ENCODE assay signal across 8 cellular contexts in the genomic region with DNA sequence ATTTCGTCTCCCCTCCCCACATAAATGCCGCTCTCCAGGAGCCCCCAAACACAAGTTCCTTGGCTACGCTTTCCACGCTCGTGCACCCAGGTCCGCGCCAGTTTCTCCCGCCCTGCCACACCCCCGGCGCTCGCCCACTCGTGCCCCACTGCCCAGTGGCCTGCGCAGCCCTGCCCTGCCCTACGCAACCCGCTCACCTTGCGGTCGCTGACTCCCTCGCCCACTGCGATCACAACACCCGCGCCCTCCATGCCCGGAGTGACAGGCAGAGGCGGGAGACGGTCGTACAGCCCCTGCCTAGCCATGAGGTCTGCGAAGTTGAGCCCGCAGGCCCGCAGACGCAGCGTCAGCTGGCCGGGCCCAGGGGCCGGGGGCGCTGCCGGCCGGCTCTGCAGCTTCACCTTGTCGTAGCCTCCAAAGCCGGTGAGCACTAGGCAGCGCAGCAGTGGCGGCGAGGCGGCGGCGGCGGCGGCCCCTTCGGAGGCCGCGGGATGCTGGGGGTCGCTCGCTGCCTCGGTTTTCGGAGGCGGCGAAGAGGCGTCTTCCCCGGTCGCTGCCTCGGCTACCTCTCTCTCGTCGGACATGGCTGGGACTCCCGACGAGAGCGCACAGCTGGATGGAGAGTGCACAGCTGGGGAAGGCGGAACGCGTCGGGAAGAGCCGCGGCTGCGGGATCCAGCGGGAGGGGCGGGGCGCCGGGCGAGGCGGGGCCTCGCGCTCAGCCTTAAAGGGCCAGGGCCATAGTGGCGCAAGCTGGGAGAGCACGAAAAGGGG. TPM values are rescaled to one million over a fixed set of nuclear protein-coding genes. Genes with fewer than 3 reads are reported as not detected.
DNase-seq lines count a peak whose midpoint lies in the region; ATAC-seq and TF ChIP-seq lines count a peak whose summit lies in the region.

TSS of gene VAT1 (minus strand) at position 647 of the 774 bp plus-strand sequence. CDS start at position 584, 63 bp downstream.

- no peaks in the 10 kb centered on the region for H3K27me3 ChIP-seq in HCT116 (ENCODE audit: insufficient read depth, low read length)

- BruUV-seq in HCT116 (replicated peaks; lab: Mats Ljungman, UMichigan): no TSS peak

- DNase-seq in HCT116 (ENCODE audit: low read depth, low spot score) (peak; percentile 46), NCI-H526 (lab: John Stamatoyannopoulos, UW) (peak; percentile 63 to 89), dermis blood vessel endothelial cell (peak; percentile 82), left lobe of liver (ENCODE audit: low spot score) (peak; percentile 81)
- DNase-seq in activated CD4-positive, alpha-beta T cell treated with anti-CD3 and anti-CD28 coated beads, Interleukin-2, amount 50 U/mL, for 1 hour: peak; percentile 55
- DNase-seq in stimulated activated CD4-positive, alpha-beta T cell treated with anti-CD3 and anti-CD28 coated beads, Interleukin-2, amount 100 ng/mL, for 4 hours (ENCODE audit: low read depth): peak; percentile 43

- no peak for TF ChIP-seq RAD21 in HCT116 (IDR thresholded peaks at IDR 0.05; ENCODE audit: low read depth)

- ATAC-seq in HCT116 (peak; percentile 71), left lobe of liver (peak; percentile 80), GM21723 (IDR thresholded peaks at IDR 0.05; ENCODE audit: unreplicated experiment) (no peak)

- H3K4me3 ChIP-seq in HCT116 (replicated peaks in 1 of 2; ENCODE audit: low read depth in 1 of 2, low read length in 2 of 2): peak within 1 kb of the TSS; percentile 92 to 99

- H4K20me1 ChIP-seq in HCT116 (ENCODE audit: insufficient read depth): no peaks in the 10 kb centered on the region

- H2AFZ ChIP-seq in HCT116 (ENCODE audit: low read depth, low read length, poor library complexity, severe bottlenecking): peak within 1 kb of the TSS; percentile 78

- POLR2A ChIA-PET in HCT116 (lab: Charles Lee): interaction anchor here (0.5 to 3.9 kb wide), 7 partner anchors 16 to 366 kb away, joined by 3 to 21 read pairs (median 4); partner anchors contain the start of genes IFI35 and RPL27

- TF ChIP-seq POLR2A in HCT116 (IDR thresholded peaks at IDR 0.05; ENCODE audit: borderline replicate concordance, extremely low read depth, insufficient read depth, insufficient read length): no peak

- peaks cover 9 to 42% of the 10 kb centered on the region in 2 experiments; a peak in 3 of 4 replicates for H3K4me1 ChIP-seq in HCT116 (ENCODE audit: control insufficient read depth in 1 of 2, insufficient read depth in 2 of 2, low read length in 2 of 2)

- H3K36me3 ChIP-seq in HCT116 (ENCODE audit: control insufficient read depth in 1 of 2, insufficient read depth in 2 of 2, low read length in 2 of 2): peaks cover 0 to 6% of the 10 kb centered on the region in 2 experiments; a peak in 3 of 4 replicates

- peaks cover 8% of the 10 kb centered on the region; the same call in 1 of the 2 replicates for H3K79me2 ChIP-seq in HCT116 (ENCODE audit: insufficient read depth, low read length)

- H3K4me2 ChIP-seq in HCT116 (ENCODE audit: low read length): peak within 1 kb of the TSS; percentile 99

- RAD21 ChIA-PET in HCT116 (lab: Charles Lee; ENCODE audit: low non-redundant PET in 1 of 2, low total read pairs in 2 of 2, uncharacterized antibody in 2 of 2, unreplicated experiment in 2 of 2): no interaction called here

- H3K9me2 ChIP-seq in HCT116 (ENCODE audit: insufficient read depth): no peaks in the 10 kb centered on the region

- H3K27ac ChIP-seq in C4-2B (peak within 1 kb of the TSS; percentile 42), HCT116 (ENCODE audit: low read depth, low read length) (peak within 1 kb of the TSS; percentile 88)

- intact Hi-C loops in HCT116 (cut with micrococcal nuclease): loop anchor here (2.0 to 5.0 kb wide), 2 partner anchors 149 to 365 kb away; partner anchors contain the start of gene NBR1

- peak within 1 kb of the TSS; percentile 95 for H3K9ac ChIP-seq in HCT116 (ENCODE audit: low read length)

- TF ChIP-seq CTCF in C4-2B (conservative IDR thresholded peaks at IDR 0.05) (no peak), HCT116 (IDR thresholded peaks at IDR 0.05 in 2 of 3, conservative IDR thresholded peaks at IDR 0.05 in 1 of 3; ENCODE audit: borderline replicate concordance in 1 of 3, insufficient read depth in 1 of 3, low read depth in 2 of 3, low read length in 2 of 3) (no peak)

- no peaks in the 10 kb centered on the region for H3K9me3 ChIP-seq in HCT116 (ENCODE audit: control insufficient read depth in 1 of 2, insufficient read depth in 1 of 2, low read depth in 1 of 2, low read length in 2 of 2)

- CTCF ChIA-PET in HCT116 (lab: Charles Lee): no interaction called here

TF ChIP-seq in HCT116, 20 proteins besides CTCF, POLR2A, EP300 and RAD21:
- TF ChIP-seq EZH2phosphoT487 (IDR thresholded peaks at IDR 0.05; ENCODE audit: borderline replicate concordance) (no peak), SIN3A (IDR thresholded peaks at IDR 0.05; ENCODE audit: low read depth) (peak; percentile 79), ZFX (IDR thresholded peaks at IDR 0.05) (no peak), POLR2AphosphoS5 (IDR thresholded peaks at IDR 0.05; ENCODE audit: low read depth, low read length) (peak; percentile 78), SP1 (IDR thresholded peaks at IDR 0.05; ENCODE audit: low read depth) (peak; percentile 31; the same call in 1 of the 2 replicates)
- TF ChIP-seq, protein P1, sequence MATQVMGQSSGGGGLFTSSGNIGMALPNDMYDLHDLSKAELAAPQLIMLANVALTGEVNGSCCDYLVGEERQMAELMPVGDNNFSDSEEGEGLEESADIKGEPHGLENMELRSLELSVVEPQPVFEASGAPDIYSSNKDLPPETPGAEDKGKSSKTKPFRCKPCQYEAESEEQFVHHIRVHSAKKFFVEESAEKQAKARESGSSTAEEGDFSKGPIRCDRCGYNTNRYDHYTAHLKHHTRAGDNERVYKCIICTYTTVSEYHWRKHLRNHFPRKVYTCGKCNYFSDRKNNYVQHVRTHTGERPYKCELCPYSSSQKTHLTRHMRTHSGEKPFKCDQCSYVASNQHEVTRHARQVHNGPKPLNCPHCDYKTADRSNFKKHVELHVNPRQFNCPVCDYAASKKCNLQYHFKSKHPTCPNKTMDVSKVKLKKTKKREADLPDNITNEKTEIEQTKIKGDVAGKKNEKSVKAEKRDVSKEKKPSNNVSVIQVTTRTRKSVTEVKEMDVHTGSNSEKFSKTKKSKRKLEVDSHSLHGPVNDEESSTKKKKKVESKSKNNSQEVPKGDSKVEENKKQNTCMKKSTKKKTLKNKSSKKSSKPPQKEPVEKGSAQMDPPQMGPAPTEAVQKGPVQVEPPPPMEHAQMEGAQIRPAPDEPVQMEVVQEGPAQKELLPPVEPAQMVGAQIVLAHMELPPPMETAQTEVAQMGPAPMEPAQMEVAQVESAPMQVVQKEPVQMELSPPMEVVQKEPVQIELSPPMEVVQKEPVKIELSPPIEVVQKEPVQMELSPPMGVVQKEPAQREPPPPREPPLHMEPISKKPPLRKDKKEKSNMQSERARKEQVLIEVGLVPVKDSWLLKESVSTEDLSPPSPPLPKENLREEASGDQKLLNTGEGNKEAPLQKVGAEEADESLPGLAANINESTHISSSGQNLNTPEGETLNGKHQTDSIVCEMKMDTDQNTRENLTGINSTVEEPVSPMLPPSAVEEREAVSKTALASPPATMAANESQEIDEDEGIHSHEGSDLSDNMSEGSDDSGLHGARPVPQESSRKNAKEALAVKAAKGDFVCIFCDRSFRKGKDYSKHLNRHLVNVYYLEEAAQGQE (IDR thresholded peaks at IDR 0.05; ENCODE audit: low read depth): no peak
- TF ChIP-seq, protein P2, sequence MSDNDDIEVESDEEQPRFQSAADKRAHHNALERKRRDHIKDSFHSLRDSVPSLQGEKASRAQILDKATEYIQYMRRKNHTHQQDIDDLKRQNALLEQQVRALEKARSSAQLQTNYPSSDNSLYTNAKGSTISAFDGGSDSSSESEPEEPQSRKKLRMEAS (IDR thresholded peaks at IDR 0.05): peak; percentile 61

RNA-seq across cellular contexts. Expression of gene VAT1, which starts in this region (rescaled TPM):
- total RNA-seq in HCT116 (2021; ENCODE audit: unreplicated experiment) (197 TPM), dermis blood vessel endothelial cell (195 and 261 TPM in 2 replicates), left lobe of liver (41.5 TPM)
- polyA plus RNA-seq in HCT116 (2012): 247 and 289 TPM in 2 replicates
